Comparison of ENCODE assay signal across 1 cellular context in the genomic region with DNA sequence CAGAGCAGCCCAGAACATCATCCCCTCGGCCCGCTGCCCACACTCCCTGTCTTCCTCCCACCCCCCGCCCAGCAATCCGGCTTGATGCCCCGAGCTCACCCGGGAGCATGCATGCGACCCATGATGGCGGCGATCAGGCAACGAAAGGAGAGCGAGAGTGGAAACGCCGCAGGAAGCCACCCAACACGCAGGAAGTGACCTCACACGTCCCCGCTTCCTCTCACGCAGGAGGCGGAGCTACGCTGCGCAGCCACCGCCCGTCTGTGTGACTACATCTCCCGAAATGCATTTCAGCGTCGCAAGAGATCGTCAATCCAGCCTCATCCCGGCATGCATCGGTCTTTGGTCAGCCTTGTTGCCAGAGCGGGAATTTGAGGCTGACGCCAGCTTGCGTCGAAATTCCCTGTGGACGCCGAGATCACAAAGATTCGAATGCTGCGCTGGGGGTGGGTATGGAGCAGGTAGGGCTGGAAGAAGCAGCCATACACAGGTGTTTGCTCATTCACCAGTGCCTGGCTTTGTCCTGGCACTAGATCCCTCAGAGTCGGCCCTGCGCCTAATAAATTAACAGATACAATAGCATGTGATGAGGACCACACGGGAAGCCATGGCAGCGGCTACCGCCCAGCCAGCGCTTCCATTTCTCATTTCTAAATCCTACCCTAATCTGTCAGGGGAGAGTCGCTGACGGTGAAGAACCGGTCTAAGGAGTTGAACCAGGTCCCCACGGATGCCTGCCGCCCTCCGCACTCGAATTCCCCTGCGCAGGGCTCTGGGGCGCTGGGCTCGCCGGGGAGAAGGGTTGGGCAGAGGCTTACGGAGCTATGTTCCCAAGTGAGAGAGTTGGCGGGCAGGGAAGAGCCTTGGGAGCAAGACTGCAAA.
TF ChIP-seq lines count a peak whose summit lies in the region.

A gene (minus strand): TSS at position 148 of the 882 bp plus-strand sequence. CDS start 26 bp downstream, at position 122.

TF ChIP-seq in HepG2, 621 proteins besides CTCF, POLR2A, EP300 and RAD21 (continued from another document and continues in another):
- TF ChIP-seq SAFB2 (CRISPR knock-in tag; IDR thresholded peaks at IDR 0.05; ENCODE audit: borderline replicate concordance, low read depth) (peak; percentile 58; the same call in 1 of the 2 replicates), SIX1 (CRISPR knock-in tag; IDR thresholded peaks at IDR 0.05; ENCODE audit: borderline replicate concordance) (no peak), MAZ (IDR thresholded peaks at IDR 0.05; ENCODE audit: borderline replicate concordance, low read depth, low read length) (no peak), MAZ (CRISPR knock-in tag; IDR thresholded peaks at IDR 0.05; ENCODE audit: low read depth) (no peak), ZNF746 (CRISPR knock-in tag; IDR thresholded peaks at IDR 0.05) (0 out of 2 replicates have a peak, but pooled peaks have one; percentile 11), MTA1 (CRISPR knock-in tag; IDR thresholded peaks at IDR 0.05; ENCODE audit: borderline replicate concordance) (0 out of 2 replicates have a peak, but pooled peaks have one; percentile 23), ZFX (CRISPR knock-in tag; IDR thresholded peaks at IDR 0.05; ENCODE audit: low read depth) (peak; percentile 80), ZNF777 (CRISPR knock-in tag; IDR thresholded peaks at IDR 0.05) (no peak), GTF3A (CRISPR knock-in tag; conservative IDR thresholded peaks at IDR 0.05) (0 out of 2 replicates have a peak, but pooled peaks have one; percentile 77), POLR2AphosphoS5 (IDR thresholded peaks at IDR 0.05; ENCODE audit: low read depth, low read length) (peak; percentile 98), IRF2 (CRISPR knock-in tag; IDR thresholded peaks at IDR 0.05) (peak; percentile 98), ELF4 (CRISPR knock-in tag; IDR thresholded peaks at IDR 0.05; ENCODE audit: borderline replicate concordance) (no peak), SYNCRIP (IDR thresholded peaks at IDR 0.05; ENCODE audit: insufficient read depth, low read depth, low read length) (no peak), KMT2B (CRISPR knock-in tag; IDR thresholded peaks at IDR 0.05) (peak; percentile 89), DMAP1 (CRISPR knock-in tag; IDR thresholded peaks at IDR 0.05) (peak; percentile 90), ZNF782 (CRISPR knock-in tag; IDR thresholded peaks at IDR 0.05; ENCODE audit: borderline replicate concordance) (no peak), ATRX (CRISPR knock-in tag; IDR thresholded peaks at IDR 0.05; ENCODE audit: borderline replicate concordance) (no peak), ZNF263 (CRISPR knock-in tag; IDR thresholded peaks at IDR 0.05) (peak; percentile 55; the same call in 1 of the 2 replicates), ZNF207 (IDR thresholded peaks at IDR 0.05; ENCODE audit: borderline replicate concordance) (no peak), SMARCC2 (IDR thresholded peaks at IDR 0.05) (no peak), TRIM24 (CRISPR knock-in tag; IDR thresholded peaks at IDR 0.05) (no peak), SRSF1 (optimal IDR thresholded peaks at IDR 0.05; ENCODE audit: low read depth, low read length) (no peak), MATR3 (CRISPR knock-in tag; IDR thresholded peaks at IDR 0.05) (no peak), SMAD1 (CRISPR knock-in tag; IDR thresholded peaks at IDR 0.05; ENCODE audit: borderline replicate concordance, low read depth) (no peak)
- TF ChIP-seq, protein P1, sequence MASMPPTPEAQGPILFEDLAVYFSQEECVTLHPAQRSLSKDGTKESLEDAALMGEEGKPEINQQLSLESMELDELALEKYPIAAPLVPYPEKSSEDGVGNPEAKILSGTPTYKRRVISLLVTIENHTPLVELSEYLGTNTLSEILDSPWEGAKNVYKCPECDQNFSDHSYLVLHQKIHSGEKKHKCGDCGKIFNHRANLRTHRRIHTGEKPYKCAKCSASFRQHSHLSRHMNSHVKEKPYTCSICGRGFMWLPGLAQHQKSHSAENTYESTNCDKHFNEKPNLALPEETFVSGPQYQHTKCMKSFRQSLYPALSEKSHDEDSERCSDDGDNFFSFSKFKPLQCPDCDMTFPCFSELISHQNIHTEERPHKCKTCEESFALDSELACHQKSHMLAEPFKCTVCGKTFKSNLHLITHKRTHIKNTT (CRISPR knock-in tag; IDR thresholded peaks at IDR 0.05): no peak
- TF ChIP-seq, protein P2, sequence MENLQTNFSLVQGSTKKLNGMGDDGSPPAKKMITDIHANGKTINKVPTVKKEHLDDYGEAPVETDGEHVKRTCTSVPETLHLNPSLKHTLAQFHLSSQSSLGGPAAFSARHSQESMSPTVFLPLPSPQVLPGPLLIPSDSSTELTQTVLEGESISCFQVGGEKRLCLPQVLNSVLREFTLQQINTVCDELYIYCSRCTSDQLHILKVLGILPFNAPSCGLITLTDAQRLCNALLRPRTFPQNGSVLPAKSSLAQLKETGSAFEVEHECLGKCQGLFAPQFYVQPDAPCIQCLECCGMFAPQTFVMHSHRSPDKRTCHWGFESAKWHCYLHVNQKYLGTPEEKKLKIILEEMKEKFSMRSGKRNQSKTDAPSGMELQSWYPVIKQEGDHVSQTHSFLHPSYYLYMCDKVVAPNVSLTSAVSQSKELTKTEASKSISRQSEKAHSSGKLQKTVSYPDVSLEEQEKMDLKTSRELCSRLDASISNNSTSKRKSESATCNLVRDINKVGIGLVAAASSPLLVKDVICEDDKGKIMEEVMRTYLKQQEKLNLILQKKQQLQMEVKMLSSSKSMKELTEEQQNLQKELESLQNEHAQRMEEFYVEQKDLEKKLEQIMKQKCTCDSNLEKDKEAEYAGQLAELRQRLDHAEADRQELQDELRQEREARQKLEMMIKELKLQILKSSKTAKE (CRISPR knock-in tag; IDR thresholded peaks at IDR 0.05; ENCODE audit: borderline replicate concordance): no peak
- TF ChIP-seq, protein P3, sequence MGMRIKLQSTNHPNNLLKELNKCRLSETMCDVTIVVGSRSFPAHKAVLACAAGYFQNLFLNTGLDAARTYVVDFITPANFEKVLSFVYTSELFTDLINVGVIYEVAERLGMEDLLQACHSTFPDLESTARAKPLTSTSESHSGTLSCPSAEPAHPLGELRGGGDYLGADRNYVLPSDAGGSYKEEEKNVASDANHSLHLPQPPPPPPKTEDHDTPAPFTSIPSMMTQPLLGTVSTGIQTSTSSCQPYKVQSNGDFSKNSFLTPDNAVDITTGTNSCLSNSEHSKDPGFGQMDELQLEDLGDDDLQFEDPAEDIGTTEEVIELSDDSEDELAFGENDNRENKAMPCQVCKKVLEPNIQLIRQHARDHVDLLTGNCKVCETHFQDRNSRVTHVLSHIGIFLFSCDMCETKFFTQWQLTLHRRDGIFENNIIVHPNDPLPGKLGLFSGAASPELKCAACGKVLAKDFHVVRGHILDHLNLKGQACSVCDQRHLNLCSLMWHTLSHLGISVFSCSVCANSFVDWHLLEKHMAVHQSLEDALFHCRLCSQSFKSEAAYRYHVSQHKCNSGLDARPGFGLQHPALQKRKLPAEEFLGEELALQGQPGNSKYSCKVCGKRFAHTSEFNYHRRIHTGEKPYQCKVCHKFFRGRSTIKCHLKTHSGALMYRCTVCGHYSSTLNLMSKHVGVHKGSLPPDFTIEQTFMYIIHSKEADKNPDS (CRISPR knock-in tag; IDR thresholded peaks at IDR 0.05): no peak
- TF ChIP-seq, protein P4, sequence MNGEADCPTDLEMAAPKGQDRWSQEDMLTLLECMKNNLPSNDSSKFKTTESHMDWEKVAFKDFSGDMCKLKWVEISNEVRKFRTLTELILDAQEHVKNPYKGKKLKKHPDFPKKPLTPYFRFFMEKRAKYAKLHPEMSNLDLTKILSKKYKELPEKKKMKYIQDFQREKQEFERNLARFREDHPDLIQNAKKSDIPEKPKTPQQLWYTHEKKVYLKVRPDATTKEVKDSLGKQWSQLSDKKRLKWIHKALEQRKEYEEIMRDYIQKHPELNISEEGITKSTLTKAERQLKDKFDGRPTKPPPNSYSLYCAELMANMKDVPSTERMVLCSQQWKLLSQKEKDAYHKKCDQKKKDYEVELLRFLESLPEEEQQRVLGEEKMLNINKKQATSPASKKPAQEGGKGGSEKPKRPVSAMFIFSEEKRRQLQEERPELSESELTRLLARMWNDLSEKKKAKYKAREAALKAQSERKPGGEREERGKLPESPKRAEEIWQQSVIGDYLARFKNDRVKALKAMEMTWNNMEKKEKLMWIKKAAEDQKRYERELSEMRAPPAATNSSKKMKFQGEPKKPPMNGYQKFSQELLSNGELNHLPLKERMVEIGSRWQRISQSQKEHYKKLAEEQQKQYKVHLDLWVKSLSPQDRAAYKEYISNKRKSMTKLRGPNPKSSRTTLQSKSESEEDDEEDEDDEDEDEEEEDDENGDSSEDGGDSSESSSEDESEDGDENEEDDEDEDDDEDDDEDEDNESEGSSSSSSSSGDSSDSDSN (CRISPR knock-in tag; IDR thresholded peaks at IDR 0.05): no peak; the same call in 1 of the 2 replicates
- TF ChIP-seq, protein P5, sequence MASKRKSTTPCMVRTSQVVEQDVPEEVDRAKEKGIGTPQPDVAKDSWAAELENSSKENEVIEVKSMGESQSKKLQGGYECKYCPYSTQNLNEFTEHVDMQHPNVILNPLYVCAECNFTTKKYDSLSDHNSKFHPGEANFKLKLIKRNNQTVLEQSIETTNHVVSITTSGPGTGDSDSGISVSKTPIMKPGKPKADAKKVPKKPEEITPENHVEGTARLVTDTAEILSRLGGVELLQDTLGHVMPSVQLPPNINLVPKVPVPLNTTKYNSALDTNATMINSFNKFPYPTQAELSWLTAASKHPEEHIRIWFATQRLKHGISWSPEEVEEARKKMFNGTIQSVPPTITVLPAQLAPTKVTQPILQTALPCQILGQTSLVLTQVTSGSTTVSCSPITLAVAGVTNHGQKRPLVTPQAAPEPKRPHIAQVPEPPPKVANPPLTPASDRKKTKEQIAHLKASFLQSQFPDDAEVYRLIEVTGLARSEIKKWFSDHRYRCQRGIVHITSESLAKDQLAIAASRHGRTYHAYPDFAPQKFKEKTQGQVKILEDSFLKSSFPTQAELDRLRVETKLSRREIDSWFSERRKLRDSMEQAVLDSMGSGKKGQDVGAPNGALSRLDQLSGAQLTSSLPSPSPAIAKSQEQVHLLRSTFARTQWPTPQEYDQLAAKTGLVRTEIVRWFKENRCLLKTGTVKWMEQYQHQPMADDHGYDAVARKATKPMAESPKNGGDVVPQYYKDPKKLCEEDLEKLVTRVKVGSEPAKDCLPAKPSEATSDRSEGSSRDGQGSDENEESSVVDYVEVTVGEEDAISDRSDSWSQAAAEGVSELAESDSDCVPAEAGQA (IDR thresholded peaks at IDR 0.05; ENCODE audit: low read depth): peak; percentile 89
- TF ChIP-seq, protein P5 (CRISPR knock-in tag; IDR thresholded peaks at IDR 0.05; ENCODE audit: borderline replicate concordance): no peak
- TF ChIP-seq, protein P6, sequence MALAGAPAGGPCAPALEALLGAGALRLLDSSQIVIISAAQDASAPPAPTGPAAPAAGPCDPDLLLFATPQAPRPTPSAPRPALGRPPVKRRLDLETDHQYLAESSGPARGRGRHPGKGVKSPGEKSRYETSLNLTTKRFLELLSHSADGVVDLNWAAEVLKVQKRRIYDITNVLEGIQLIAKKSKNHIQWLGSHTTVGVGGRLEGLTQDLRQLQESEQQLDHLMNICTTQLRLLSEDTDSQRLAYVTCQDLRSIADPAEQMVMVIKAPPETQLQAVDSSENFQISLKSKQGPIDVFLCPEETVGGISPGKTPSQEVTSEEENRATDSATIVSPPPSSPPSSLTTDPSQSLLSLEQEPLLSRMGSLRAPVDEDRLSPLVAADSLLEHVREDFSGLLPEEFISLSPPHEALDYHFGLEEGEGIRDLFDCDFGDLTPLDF (CRISPR knock-in tag; IDR thresholded peaks at IDR 0.05): peak; percentile 94
- TF ChIP-seq, protein P7, sequence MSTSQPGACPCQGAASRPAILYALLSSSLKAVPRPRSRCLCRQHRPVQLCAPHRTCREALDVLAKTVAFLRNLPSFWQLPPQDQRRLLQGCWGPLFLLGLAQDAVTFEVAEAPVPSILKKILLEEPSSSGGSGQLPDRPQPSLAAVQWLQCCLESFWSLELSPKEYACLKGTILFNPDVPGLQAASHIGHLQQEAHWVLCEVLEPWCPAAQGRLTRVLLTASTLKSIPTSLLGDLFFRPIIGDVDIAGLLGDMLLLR (CRISPR knock-in tag; IDR thresholded peaks at IDR 0.05): no peak
- TF ChIP-seq, protein P8, sequence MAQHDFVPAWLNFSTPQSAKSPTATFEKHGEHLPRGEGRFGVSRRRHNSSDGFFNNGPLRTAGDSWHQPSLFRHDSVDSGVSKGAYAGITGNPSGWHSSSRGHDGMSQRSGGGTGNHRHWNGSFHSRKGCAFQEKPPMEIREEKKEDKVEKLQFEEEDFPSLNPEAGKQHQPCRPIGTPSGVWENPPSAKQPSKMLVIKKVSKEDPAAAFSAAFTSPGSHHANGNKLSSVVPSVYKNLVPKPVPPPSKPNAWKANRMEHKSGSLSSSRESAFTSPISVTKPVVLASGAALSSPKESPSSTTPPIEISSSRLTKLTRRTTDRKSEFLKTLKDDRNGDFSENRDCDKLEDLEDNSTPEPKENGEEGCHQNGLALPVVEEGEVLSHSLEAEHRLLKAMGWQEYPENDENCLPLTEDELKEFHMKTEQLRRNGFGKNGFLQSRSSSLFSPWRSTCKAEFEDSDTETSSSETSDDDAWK (CRISPR knock-in tag; IDR thresholded peaks at IDR 0.05): no peak
- TF ChIP-seq, protein P9, sequence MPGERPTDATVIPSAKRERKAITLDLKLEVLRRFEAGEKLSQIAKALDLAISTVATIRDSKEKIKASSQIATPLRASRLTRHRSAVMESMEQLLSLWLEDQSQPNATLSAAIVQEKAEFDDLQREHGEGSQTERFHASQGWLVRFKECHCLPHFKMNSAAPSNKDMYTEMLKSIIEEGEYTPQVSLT (CRISPR knock-in tag; IDR thresholded peaks at IDR 0.05; ENCODE audit: borderline replicate concordance, low read depth): no peak
- TF ChIP-seq, protein P10, sequence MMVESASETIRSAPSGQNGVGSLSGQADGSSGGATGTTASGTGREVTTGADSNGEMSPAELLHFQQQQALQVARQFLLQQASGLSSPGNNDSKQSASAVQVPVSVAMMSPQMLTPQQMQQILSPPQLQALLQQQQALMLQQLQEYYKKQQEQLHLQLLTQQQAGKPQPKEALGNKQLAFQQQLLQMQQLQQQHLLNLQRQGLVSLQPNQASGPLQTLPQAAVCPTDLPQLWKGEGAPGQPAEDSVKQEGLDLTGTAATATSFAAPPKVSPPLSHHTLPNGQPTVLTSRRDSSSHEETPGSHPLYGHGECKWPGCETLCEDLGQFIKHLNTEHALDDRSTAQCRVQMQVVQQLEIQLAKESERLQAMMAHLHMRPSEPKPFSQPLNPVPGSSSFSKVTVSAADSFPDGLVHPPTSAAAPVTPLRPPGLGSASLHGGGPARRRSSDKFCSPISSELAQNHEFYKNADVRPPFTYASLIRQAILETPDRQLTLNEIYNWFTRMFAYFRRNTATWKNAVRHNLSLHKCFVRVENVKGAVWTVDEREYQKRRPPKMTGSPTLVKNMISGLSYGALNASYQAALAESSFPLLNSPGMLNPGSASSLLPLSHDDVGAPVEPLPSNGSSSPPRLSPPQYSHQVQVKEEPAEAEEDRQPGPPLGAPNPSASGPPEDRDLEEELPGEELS (CRISPR knock-in tag; IDR thresholded peaks at IDR 0.05): peak; percentile 74
